ENCODE assay signal across 29 cellular contexts in the genomic region with DNA sequence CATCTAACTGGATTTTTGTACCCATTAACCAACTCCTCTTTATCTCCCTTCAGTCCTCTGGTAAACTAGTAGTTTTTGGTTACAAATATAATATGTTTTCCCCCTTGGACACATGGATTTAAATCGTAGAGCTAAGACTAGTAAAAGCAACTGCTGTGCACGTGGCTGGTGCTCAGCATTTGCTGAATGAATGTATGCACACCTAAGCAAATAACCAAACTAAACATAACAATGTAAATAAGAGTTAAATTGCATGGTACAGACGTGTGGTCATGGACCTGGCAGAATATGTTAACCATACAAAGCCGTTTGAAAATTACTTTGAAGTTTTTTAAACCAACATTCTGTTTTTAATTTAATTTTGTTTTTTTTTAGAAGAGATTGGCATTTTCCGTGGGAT.
DNase-seq lines count a peak whose midpoint lies in the region; ATAC-seq, FAIRE-seq and TF ChIP-seq lines count a peak whose summit lies in the region.
"Had no signal": no experiment of that assay in that cellular context is flagged by ENCODE, and none has a peak within 500 bp of the region (broad histone marks: within the 10 kb centered on the region; RNA-seq: fewer than 3 reads in every experiment).

No MANE protein-coding gene starts in this region.

- H3K27ac Mint-ChIP-seq in Calu3 (ENCODE audit: unreplicated experiment), result no peak overlapping the region
- H3K27ac Mint-ChIP-seq: HFFc6; stimulated activated naive B cell treated with anti-CD40 and anti-IgM and Interleukin-4, amounts not matched to agents 10 μg/mL and 1 μg/mL and 100 μg/mL, for 72 hours; T-helper 1 cell treated with Interleukin-12 subunit alpha and Interleukin-12 subunit beta and Interleukin-4 antibody, amounts not matched to agents 30 μg/mL and 1 μg/mL, for 36 hours had no signal

- H3K4me1 Mint-ChIP-seq in Calu3 (ENCODE audit: low read depth, unreplicated experiment), result peaks cover 17% of the 10 kb centered on the region

- TF ChIP-seq CTCF in LNCaP clone FGC (IDR thresholded peaks at IDR 0.05; ENCODE audit: control insufficient read depth, extremely low read depth, insufficient read depth) (no peak), kidney (IDR thresholded peaks at IDR 0.05; ENCODE audit: borderline replicate concordance, extremely low read depth, insufficient read depth) (no peak), Calu3 (IDR thresholded peaks at IDR 0.05; ENCODE audit: unreplicated experiment) (no peak)

- CTCF ChIA-PET in Calu3 (lab: Charles Lee), result interaction anchor here (0.7 to 2.6 kb wide), 2 partner anchors 19 to 67 kb away, joined by 3 to 56 read pairs; a partner anchor contains a TSS

- H3K36me3 ChIP-seq in kidney (ENCODE audit: control insufficient read depth in 1 of 2, insufficient read depth in 2 of 2, low read length in 2 of 2), result no peaks in the 10 kb centered on the region
- H3K36me3 ChIP-seq: cardiac muscle cell, colonic mucosa, suprapubic skin had no signal

- intact Hi-C loops in kidney (cut with DNase I), result no loop called here
- intact Hi-C loops in Calu3 (cut with micrococcal nuclease; ENCODE audit: unreplicated experiment), result loop anchor here (5.0 kb wide), 3 partner anchors 88 to 287 kb away; no protein-coding TSS in a partner anchor

- peaks cover 6% of the 10 kb centered on the region for H3K36me3 Mint-ChIP-seq in Calu3 (ENCODE audit: insufficient read depth, unreplicated experiment)

- FAIRE-seq in kidney (lab: Jason Lieb, UNC), result no peak
- FAIRE-seq: astrocyte, GM18507, GM19239, H1 had no signal

- H3K4me3 ChIP-seq in LNCaP clone FGC (ENCODE audit: low read depth, low read length) (no peak overlapping the region), kidney (ENCODE audit: low read length in 2 of 2) (no peak overlapping the region)
- H3K4me3 ChIP-seq: cardiac muscle cell, colonic mucosa, suprapubic skin had no signal

- no peak for ATAC-seq in HG02852 (IDR thresholded peaks at IDR 0.05; ENCODE audit: unreplicated experiment)
- ATAC-seq: activated T-cell treated with anti-CD3 and anti-CD28 coated beads, Interleukin-2, amount 50 U/mL, for 4 hours; left cardiac atrium; stimulated activated naive B cell treated with anti-CD40 and anti-IgM and Interleukin-4, amounts not matched to agents 10 μg/mL and 1 μg/mL and 100 μg/mL, for 72 hours had no signal

- no peaks in the 10 kb centered on the region for H3K27me3 Mint-ChIP-seq in Calu3 (ENCODE audit: unreplicated experiment)

- H3K9me3 Mint-ChIP-seq in Calu3 (ENCODE audit: low read depth, unreplicated experiment), result peaks cover 11% of the 10 kb centered on the region

- no peak overlapping the region for H3K27ac ChIP-seq in kidney (ENCODE audit: low read depth in 2 of 2, low read length in 2 of 2)
- H3K27ac ChIP-seq: C4-2B, cardiac muscle cell, colonic mucosa, suprapubic skin had no signal

- no peak overlapping the region for H3K9ac ChIP-seq in kidney (ENCODE audit: low read length in 2 of 2)
- H3K9ac ChIP-seq: SK-N-SH had no signal

- no TSS peak for BruUV-seq in Calu3 (replicated peaks; lab: Mats Ljungman, UMichigan)

- no peaks in the 10 kb centered on the region for H3K9me3 ChIP-seq in kidney (ENCODE audit: control insufficient read depth in 1 of 2, low read length in 2 of 2)
- H3K9me3 ChIP-seq: colonic mucosa, SK-N-SH, suprapubic skin had no signal

- peak in 2 of 3 experiments; percentile 17 to 60 for DNase-seq in NCI-H1417 (lab: John Stamatoyannopoulos, UW)
- no peak for DNase-seq in NCI-H1417 treated with DMSO at 0.1 percent for 48 hours (lab: John Stamatoyannopoulos, UW)
- peak; percentile 75 for DNase-seq in LNCaP clone FGC (ENCODE audit: low read depth)
- DNase-seq in NCI-H748 (lab: John Stamatoyannopoulos, UW; ENCODE audit: unreplicated experiment), result peak; percentile 95
- peak; percentile 22 for DNase-seq in kidney
- no peak for DNase-seq in activated CD4-positive, alpha-beta T cell treated with anti-CD3 and anti-CD28 coated beads, Interleukin-2, amount 50 U/mL, for 48 hours
- DNase-seq in Calu3, result no peak
- DNase-seq: 8988T; activated CD4-positive, alpha-beta T cell treated with anti-CD3 and anti-CD28 coated beads, Interleukin-2, amount 50 U/mL, for 1 hour; activated CD4-positive, CD25-positive, alpha-beta regulatory T cell; activated T-cell treated with anti-CD3 and anti-CD28 coated beads, Interleukin-2, amount 50 U/mL, for 4 hours; colonic mucosa; effector CD8-positive, alpha-beta T cell; HFFc6; hypothalamus; left cardiac atrium; NCI-H1694; SK-N-SH; stimulated activated naive B cell treated with anti-CD40 and anti-IgM and Interleukin-4, amounts not matched to agents 10 μg/mL and 1 μg/mL and 100 μg/mL, for 72 hours had no signal

- peaks cover 0 to 5% of the 10 kb centered on the region in 2 donors for H3K4me1 ChIP-seq in kidney (ENCODE audit: control insufficient read depth in 1 of 2, insufficient read depth in 1 of 2, low read depth in 1 of 2, low read length in 2 of 2)
- H3K4me1 ChIP-seq: colonic mucosa, suprapubic skin had no signal

- no peak overlapping the region for H3K4me3 Mint-ChIP-seq in Calu3 (ENCODE audit: low read depth, unreplicated experiment)
- H3K4me3 Mint-ChIP-seq: activated T-cell treated with anti-CD3 and anti-CD28 coated beads, Interleukin-2, amount 50 U/mL, for 4 hours; HFFc6; nephron; stimulated activated naive B cell treated with anti-CD40 and anti-IgM and Interleukin-4, amounts not matched to agents 10 μg/mL and 1 μg/mL and 100 μg/mL, for 72 hours; T-helper 1 cell treated with Interleukin-12 subunit alpha and Interleukin-12 subunit beta and Interleukin-4 antibody, amounts not matched to agents 30 μg/mL and 1 μg/mL, for 36 hours had no signal

Comparison
In these comparisons a context has a peak if more than half of its experiments do, and no peak if none do; other contexts are left out.
1. DNase-seq: peak in NCI-H1417 (2 of 3), LNCaP clone FGC (single experiment), NCI-H748 (single experiment) and kidney (single experiment); none in NCI-H1417 treated with DMSO at 0.1 percent for 48 hours (single experiment), activated CD4-positive, alpha-beta T cell treated with anti-CD3 and anti-CD28 coated beads, Interleukin-2, amount 50 U/mL, for 48 hours (0 of 2) and Calu3 (single experiment).